32 cellular contexts compared by ENCODE assay signal in genomic region chr2:154587739-154588138, GRCh38.
"Had no signal": no experiment of that assay in that cellular context is flagged by ENCODE, and none has a peak within 500 bp of the region (broad histone marks: within the 10 kb centered on the region; RNA-seq: fewer than 3 reads in every experiment).

No MANE protein-coding gene starts in this region.

- H3K9me3 ChIP-seq: ascending aorta, body of pancreas, SJSA1 had no signal

- H3K9me3 Mint-ChIP-seq: activated CD4-positive, alpha-beta memory T cell treated with anti-CD3 and anti-CD28 coated beads for 36 hours; activated CD4-positive, alpha-beta T cell treated with anti-CD3 and anti-CD28 coated beads, Interleukin-2, amount 10 ng/mL, durations not matched to agents 24 days and 14 days; activated naive CD8-positive, alpha-beta T cell treated with anti-CD3 and anti-CD28 coated beads, Interleukin-2, amount 50 U/mL, for 24 hours had no signal

- H3K27me3 ChIP-seq: ascending aorta, body of pancreas, SJSA1 had no signal

- H3K4me3 ChIP-seq: ascending aorta, body of pancreas, SJSA1 had no signal

- H3K36me3 Mint-ChIP-seq: activated CD4-positive, alpha-beta memory T cell treated with anti-CD3 and anti-CD28 coated beads for 36 hours; activated naive CD4-positive, alpha-beta T cell treated with anti-CD3 and anti-CD28 coated beads, Interleukin-2, amount 50 U/mL, for 72 hours had no signal

- DNase-seq: activated B cell treated with CpG ODN at 0.5 μM for 24 hours; activated CD4-positive, alpha-beta memory T cell treated with anti-CD3 and anti-CD28 coated beads for 36 hours; activated CD4-positive, alpha-beta T cell treated with anti-CD3 and anti-CD28 coated beads for 1 hour; activated CD4-positive, alpha-beta T cell treated with anti-CD3 and anti-CD28 coated beads, Interleukin-2, amount 10 ng/mL, durations not matched to agents 24 days and 14 days; activated CD8-positive, alpha-beta memory T cell treated with anti-CD3 and anti-CD28 coated beads for 24 hours; activated effector memory CD4-positive, alpha-beta T cell treated with anti-CD3 and anti-CD28 coated beads, Interleukin-2, amount 50 U/mL, for 16 hours; activated naive CD4-positive, alpha-beta T cell treated with Interleukin-2 at 50 U/mL for 16 hours; activated naive CD8-positive, alpha-beta T cell treated with anti-CD3 and anti-CD28 coated beads, Interleukin-2, amount 50 U/mL, for 24 hours; activated T-cell treated with anti-CD3 and anti-CD28 coated beads, Interleukin-2, amount 50 U/mL, for 4 hours; amniotic stem cell; body of pancreas; central memory CD4-positive, alpha-beta T cell; Kasumi-1; NCI-H1048; NCI-H146; NCI-H1930; NCI-H2107; NCI-H2171 treated with DMSO at 0.1 percent for 48 hours; NCI-H226; NCI-H526; NCI-H774; NK-92 treated with Interleukin-12 subunit alpha and Interleukin-12 subunit beta, amount 100 ng/mL, for 24 hours; PC-3; SHP77; T-helper 17 cell; T-helper 9 cell had no signal

- H3K4me3 Mint-ChIP-seq: activated B cell treated with CpG ODN at 0.5 μM for 24 hours; activated CD4-positive, alpha-beta memory T cell treated with anti-CD3 and anti-CD28 coated beads for 36 hours; activated CD4-positive, alpha-beta T cell treated with anti-CD3 and anti-CD28 coated beads, Interleukin-2, amount 10 ng/mL, durations not matched to agents 24 days and 14 days; activated naive CD8-positive, alpha-beta T cell treated with anti-CD3 and anti-CD28 coated beads, Interleukin-2, amount 50 U/mL, for 24 hours; activated T-cell treated with anti-CD3 and anti-CD28 coated beads, Interleukin-2, amount 50 U/mL, for 4 hours; T-helper 17 cell had no signal

- H3K4me1 ChIP-seq: ascending aorta, body of pancreas, SJSA1 had no signal

- H3K36me3 ChIP-seq: ascending aorta, SJSA1 had no signal

- H3K4me1 Mint-ChIP-seq: activated B cell treated with CpG ODN at 0.5 μM for 24 hours; activated CD4-positive, alpha-beta T cell treated with anti-CD3 and anti-CD28 coated beads, Interleukin-2, amount 10 ng/mL, durations not matched to agents 24 days and 14 days; activated naive CD8-positive, alpha-beta T cell treated with anti-CD3 and anti-CD28 coated beads, Interleukin-2, amount 50 U/mL, for 24 hours; T-helper 17 cell had no signal

- FAIRE-seq: bronchial epithelial cell, RCC 7860 had no signal

- H3K27me3 Mint-ChIP-seq: activated B cell treated with CpG ODN at 0.5 μM for 24 hours; activated CD4-positive, alpha-beta memory T cell treated with anti-CD3 and anti-CD28 coated beads for 36 hours; activated CD4-positive, alpha-beta T cell treated with anti-CD3 and anti-CD28 coated beads, Interleukin-2, amount 10 ng/mL, durations not matched to agents 24 days and 14 days; activated naive CD8-positive, alpha-beta T cell treated with anti-CD3 and anti-CD28 coated beads, Interleukin-2, amount 50 U/mL, for 24 hours; T-helper 17 cell had no signal

- ATAC-seq: activated naive CD4-positive, alpha-beta T cell treated with anti-CD3 and anti-CD28 coated beads, Interleukin-2, amount 50 U/mL, for 72 hours; activated naive CD8-positive, alpha-beta T cell treated with anti-CD3 and anti-CD28 coated beads, Interleukin-2, amount 50 U/mL, for 24 hours; activated T-cell treated with anti-CD3 and anti-CD28 coated beads, Interleukin-2, amount 50 U/mL, for 4 hours; body of pancreas; PC-3; SK-N-SH treated with all-trans-retinoic acid at 6 μM for 48 hours; T-helper 17 cell had no signal

- H3K27ac Mint-ChIP-seq: activated B cell treated with CpG ODN at 0.5 μM for 24 hours; activated CD4-positive, alpha-beta memory T cell treated with anti-CD3 and anti-CD28 coated beads for 36 hours; activated CD4-positive, alpha-beta T cell treated with anti-CD3 and anti-CD28 coated beads, Interleukin-2, amount 10 ng/mL, durations not matched to agents 24 days and 14 days; activated naive CD4-positive, alpha-beta T cell treated with anti-CD3 and anti-CD28 coated beads, Interleukin-2, amount 50 U/mL, for 72 hours; activated naive CD8-positive, alpha-beta T cell treated with anti-CD3 and anti-CD28 coated beads, Interleukin-2, amount 50 U/mL, for 24 hours; T-helper 17 cell had no signal

- H3K27ac ChIP-seq: ascending aorta, body of pancreas, SJSA1 had no signal
